Comparison of ENCODE assay signal across 1 cellular context in the genomic region with DNA sequence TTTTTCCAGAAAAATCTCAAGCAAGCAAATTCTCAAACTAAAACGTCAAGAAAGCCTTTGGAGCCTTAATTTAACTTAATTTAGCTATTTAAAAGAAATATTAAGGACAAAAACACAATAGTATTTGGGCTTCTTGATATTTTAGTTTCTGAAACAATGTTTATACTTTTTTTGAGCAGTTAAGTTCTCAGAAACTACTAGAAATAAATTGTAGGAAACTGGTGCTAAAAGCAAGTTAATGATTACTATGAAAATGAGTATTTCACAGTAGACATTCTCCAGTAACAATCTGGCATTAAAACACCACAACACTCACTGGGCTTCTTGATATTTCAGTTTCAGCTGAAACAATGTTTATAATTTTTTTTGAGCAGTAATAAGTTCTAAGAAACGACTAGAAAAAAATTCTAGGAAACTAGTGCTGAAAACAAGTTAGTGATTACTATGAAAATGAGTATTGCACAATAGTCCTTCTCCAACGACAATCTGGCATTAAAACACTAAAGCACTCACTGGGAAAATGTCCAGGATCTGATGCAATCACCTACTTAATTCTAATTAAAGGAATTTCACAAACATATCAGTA.
TF ChIP-seq lines count a peak whose summit lies in the region.

No MANE protein-coding gene starts in this region.

TF ChIP-seq in K562, 482 proteins besides CTCF, POLR2A, EP300 and RAD21 (continued from another document and continues in another):
- TF ChIP-seq, protein P1, sequence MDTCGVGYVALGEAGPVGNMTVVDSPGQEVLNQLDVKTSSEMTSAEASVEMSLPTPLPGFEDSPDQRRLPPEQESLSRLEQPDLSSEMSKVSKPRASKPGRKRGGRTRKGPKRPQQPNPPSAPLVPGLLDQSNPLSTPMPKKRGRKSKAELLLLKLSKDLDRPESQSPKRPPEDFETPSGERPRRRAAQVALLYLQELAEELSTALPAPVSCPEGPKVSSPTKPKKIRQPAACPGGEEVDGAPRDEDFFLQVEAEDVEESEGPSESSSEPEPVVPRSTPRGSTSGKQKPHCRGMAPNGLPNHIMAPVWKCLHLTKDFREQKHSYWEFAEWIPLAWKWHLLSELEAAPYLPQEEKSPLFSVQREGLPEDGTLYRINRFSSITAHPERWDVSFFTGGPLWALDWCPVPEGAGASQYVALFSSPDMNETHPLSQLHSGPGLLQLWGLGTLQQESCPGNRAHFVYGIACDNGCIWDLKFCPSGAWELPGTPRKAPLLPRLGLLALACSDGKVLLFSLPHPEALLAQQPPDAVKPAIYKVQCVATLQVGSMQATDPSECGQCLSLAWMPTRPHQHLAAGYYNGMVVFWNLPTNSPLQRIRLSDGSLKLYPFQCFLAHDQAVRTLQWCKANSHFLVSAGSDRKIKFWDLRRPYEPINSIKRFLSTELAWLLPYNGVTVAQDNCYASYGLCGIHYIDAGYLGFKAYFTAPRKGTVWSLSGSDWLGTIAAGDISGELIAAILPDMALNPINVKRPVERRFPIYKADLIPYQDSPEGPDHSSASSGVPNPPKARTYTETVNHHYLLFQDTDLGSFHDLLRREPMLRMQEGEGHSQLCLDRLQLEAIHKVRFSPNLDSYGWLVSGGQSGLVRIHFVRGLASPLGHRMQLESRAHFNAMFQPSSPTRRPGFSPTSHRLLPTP (IDR thresholded peaks at IDR 0.05; ENCODE audit: borderline replicate concordance, extremely low read depth, insufficient read length): no peak
- TF ChIP-seq, protein P2, sequence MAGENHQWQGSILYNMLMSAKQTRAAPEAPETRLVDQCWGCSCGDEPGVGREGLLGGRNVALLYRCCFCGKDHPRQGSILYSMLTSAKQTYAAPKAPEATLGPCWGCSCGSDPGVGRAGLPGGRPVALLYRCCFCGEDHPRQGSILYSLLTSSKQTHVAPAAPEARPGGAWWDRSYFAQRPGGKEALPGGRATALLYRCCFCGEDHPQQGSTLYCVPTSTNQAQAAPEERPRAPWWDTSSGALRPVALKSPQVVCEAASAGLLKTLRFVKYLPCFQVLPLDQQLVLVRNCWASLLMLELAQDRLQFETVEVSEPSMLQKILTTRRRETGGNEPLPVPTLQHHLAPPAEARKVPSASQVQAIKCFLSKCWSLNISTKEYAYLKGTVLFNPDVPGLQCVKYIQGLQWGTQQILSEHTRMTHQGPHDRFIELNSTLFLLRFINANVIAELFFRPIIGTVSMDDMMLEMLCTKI (IDR thresholded peaks at IDR 0.05; ENCODE audit: partially characterized antibody): no peak
- TF ChIP-seq ZNF431 (CRISPR knock-in tag; IDR thresholded peaks at IDR 0.05) (no peak), ZNF695 (CRISPR knock-in tag; IDR thresholded peaks at IDR 0.05) (no peak), ZNF324 (CRISPR knock-in tag; IDR thresholded peaks at IDR 0.05) (no peak), ZBTB7A (IDR thresholded peaks at IDR 0.05; ENCODE audit: borderline replicate concordance, control insufficient read depth, low read depth, low read length) (no peak), ZNF444 (CRISPR knock-in tag; IDR thresholded peaks at IDR 0.05) (no peak), MEF2A (IDR thresholded peaks at IDR 0.05; ENCODE audit: control insufficient read depth, low read depth, low read length) (no peak), SMARCA5 (IDR thresholded peaks at IDR 0.05) (no peak), BRD9 (IDR thresholded peaks at IDR 0.05; ENCODE audit: low read depth, partially characterized antibody) (peak; percentile 31), NBN (IDR thresholded peaks at IDR 0.05; ENCODE audit: low read depth) (no peak), SUPT5H (IDR thresholded peaks at IDR 0.05) (no peak), ZKSCAN3 (CRISPR knock-in tag; IDR thresholded peaks at IDR 0.05) (no peak), ESRRB (CRISPR knock-in tag; IDR thresholded peaks at IDR 0.05; ENCODE audit: borderline replicate concordance) (no peak), TAF1 (IDR thresholded peaks at IDR 0.05; ENCODE audit: control insufficient read depth, extremely low read depth, insufficient read depth, low read length, severe bottlenecking) (no peak), MEIS2 (IDR thresholded peaks at IDR 0.05; ENCODE audit: partially characterized antibody) (peak; percentile 49), ZNF217 (CRISPR knock-in tag; IDR thresholded peaks at IDR 0.05) (no peak), ZNF436 (CRISPR knock-in tag; IDR thresholded peaks at IDR 0.05) (no peak), ELF1 (tag; IDR thresholded peaks at IDR 0.05) (no peak)
- TF ChIP-seq, protein P3, sequence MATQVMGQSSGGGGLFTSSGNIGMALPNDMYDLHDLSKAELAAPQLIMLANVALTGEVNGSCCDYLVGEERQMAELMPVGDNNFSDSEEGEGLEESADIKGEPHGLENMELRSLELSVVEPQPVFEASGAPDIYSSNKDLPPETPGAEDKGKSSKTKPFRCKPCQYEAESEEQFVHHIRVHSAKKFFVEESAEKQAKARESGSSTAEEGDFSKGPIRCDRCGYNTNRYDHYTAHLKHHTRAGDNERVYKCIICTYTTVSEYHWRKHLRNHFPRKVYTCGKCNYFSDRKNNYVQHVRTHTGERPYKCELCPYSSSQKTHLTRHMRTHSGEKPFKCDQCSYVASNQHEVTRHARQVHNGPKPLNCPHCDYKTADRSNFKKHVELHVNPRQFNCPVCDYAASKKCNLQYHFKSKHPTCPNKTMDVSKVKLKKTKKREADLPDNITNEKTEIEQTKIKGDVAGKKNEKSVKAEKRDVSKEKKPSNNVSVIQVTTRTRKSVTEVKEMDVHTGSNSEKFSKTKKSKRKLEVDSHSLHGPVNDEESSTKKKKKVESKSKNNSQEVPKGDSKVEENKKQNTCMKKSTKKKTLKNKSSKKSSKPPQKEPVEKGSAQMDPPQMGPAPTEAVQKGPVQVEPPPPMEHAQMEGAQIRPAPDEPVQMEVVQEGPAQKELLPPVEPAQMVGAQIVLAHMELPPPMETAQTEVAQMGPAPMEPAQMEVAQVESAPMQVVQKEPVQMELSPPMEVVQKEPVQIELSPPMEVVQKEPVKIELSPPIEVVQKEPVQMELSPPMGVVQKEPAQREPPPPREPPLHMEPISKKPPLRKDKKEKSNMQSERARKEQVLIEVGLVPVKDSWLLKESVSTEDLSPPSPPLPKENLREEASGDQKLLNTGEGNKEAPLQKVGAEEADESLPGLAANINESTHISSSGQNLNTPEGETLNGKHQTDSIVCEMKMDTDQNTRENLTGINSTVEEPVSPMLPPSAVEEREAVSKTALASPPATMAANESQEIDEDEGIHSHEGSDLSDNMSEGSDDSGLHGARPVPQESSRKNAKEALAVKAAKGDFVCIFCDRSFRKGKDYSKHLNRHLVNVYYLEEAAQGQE (CRISPR knock-in tag; IDR thresholded peaks at IDR 0.05; ENCODE audit: low read depth): no peak
- TF ChIP-seq, protein P4, sequence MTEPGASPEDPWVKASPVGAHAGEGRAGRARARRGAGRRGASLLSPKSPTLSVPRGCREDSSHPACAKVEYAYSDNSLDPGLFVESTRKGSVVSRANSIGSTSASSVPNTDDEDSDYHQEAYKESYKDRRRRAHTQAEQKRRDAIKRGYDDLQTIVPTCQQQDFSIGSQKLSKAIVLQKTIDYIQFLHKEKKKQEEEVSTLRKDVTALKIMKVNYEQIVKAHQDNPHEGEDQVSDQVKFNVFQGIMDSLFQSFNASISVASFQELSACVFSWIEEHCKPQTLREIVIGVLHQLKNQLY (CRISPR knock-in tag; conservative IDR thresholded peaks at IDR 0.05): no peak
- TF ChIP-seq, protein P5, sequence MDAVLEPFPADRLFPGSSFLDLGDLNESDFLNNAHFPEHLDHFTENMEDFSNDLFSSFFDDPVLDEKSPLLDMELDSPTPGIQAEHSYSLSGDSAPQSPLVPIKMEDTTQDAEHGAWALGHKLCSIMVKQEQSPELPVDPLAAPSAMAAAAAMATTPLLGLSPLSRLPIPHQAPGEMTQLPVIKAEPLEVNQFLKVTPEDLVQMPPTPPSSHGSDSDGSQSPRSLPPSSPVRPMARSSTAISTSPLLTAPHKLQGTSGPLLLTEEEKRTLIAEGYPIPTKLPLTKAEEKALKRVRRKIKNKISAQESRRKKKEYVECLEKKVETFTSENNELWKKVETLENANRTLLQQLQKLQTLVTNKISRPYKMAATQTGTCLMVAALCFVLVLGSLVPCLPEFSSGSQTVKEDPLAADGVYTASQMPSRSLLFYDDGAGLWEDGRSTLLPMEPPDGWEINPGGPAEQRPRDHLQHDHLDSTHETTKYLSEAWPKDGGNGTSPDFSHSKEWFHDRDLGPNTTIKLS (IDR thresholded peaks at IDR 0.05; ENCODE audit: borderline replicate concordance, low read depth): no peak
- TF ChIP-seq, protein P6, sequence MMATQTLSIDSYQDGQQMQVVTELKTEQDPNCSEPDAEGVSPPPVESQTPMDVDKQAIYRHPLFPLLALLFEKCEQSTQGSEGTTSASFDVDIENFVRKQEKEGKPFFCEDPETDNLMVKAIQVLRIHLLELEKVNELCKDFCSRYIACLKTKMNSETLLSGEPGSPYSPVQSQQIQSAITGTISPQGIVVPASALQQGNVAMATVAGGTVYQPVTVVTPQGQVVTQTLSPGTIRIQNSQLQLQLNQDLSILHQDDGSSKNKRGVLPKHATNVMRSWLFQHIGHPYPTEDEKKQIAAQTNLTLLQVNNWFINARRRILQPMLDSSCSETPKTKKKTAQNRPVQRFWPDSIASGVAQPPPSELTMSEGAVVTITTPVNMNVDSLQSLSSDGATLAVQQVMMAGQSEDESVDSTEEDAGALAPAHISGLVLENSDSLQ (IDR thresholded peaks at IDR 0.05): no peak
- TF ChIP-seq, protein P7, sequence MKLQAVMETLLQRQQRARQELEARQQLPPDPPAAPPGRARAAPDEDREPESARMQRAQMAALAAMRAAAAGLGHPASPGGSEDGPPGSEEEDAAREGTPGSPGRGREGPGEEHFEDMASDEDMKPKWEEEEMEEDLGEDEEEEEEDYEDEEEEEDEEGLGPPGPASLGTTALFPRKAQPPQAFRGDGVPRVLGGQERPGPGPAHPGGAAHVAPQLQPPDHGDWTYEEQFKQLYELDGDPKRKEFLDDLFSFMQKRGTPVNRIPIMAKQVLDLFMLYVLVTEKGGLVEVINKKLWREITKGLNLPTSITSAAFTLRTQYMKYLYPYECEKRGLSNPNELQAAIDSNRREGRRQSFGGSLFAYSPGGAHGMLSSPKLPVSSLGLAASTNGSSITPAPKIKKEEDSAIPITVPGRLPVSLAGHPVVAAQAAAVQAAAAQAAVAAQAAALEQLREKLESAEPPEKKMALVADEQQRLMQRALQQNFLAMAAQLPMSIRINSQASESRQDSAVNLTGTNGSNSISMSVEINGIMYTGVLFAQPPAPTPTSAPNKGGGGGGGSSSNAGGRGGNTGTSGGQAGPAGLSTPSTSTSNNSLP (IDR thresholded peaks at IDR 0.05; ENCODE audit: borderline replicate concordance, low read depth, low read length): peak; percentile 75; the same call in 1 of the 2 replicates
- TF ChIP-seq, protein P8, sequence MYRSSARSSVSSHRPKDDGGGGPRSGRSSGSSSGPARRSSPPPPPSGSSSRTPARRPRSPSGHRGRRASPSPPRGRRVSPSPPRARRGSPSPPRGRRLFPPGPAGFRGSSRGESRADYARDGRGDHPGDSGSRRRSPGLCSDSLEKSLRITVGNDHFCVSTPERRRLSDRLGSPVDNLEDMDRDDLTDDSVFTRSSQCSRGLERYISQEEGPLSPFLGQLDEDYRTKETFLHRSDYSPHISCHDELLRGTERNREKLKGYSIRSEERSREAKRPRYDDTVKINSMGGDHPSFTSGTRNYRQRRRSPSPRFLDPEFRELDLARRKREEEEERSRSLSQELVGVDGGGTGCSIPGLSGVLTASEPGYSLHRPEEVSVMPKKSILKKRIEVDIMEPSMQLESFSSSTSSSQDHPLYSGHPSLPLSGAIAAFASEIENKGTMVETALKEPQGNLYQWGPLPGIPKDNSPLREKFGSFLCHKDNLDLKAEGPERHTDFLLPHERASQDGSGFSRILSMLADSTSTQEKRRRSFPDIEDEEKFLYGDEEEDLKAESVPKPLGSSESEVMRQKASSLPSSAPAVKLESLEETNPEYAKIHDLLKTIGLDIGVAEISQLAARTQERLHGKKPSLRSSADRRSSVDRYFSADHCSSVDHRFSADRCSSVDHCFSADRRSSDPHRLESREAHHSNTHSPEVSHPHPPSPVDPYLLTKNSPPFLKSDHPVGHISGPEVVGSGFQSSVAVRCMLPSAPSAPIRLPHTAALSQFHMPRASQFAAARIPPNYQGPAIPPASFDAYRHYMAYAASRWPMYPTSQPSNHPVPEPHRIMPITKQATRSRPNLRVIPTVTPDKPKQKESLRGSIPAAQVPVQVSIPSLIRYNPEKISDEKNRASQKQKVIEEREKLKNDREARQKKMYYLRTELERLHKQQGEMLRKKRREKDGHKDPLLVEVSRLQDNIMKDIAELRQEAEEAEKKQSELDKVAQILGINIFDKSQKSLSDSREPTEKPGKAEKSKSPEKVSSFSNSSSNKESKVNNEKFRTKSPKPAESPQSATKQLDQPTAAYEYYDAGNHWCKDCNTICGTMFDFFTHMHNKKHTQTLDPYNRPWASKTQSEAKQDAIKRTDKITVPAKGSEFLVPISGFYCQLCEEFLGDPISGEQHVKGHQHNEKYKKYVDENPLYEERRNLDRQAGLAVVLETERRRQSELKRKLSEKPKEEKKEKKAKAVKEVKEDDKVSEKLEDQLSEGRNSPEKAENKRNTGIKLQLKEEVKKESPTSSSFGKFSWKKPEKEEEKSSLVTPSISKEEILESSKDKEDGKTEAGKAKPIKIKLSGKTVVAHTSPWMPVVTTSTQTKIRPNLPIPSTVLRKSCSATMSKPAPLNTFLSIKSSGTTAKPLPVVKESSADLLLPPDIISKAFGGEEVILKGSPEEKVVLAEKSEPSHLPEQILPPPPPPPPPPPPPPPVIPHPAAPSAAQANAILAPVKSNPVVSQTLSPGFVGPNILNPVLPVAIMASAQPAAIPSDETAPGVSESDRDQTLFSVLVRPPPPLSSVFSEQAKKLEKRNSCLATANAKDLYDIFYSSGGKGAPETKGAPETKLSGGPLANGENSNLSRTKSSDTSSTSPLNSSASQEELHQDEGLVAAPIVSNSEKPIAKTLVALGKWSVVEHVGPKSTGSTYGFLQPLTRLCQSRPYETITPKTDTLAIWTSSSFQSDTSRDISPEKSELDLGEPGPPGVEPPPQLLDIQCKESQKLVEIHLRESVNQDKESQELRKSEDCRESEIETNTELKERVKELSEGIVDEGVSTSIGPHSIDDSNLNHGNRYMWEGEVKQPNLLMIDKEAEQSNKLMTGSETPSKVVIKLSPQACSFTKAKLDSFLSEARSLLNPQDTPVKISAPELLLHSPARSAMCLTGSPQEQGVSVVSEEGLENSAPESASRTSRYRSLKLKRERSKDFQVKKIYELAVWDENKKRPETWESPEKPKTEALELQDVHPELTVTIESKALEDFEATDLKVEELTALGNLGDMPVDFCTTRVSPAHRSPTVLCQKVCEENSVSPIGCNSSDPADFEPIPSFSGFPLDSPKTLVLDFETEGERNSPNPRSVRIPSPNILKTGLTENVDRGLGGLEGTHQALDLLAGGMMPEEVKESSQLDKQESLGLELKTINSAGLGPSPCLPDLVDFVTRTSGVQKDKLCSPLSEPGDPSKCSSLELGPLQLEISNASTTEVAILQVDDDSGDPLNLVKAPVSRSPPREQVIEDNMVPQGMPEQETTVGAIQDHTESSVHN (IDR thresholded peaks at IDR 0.05; ENCODE audit: borderline replicate concordance in 1 of 2, low read depth in 1 of 2): no peak
